ENCODE assay signal across 12 cellular contexts in genomic region chr5:38853753-38854470, GRCh38. TPM values are rescaled to one million over a fixed set of nuclear protein-coding genes. Genes with fewer than 3 reads are reported as not detected.
DNase-seq lines count a peak whose midpoint lies in the region; ATAC-seq and TF ChIP-seq lines count a peak whose summit lies in the region.
"Had no signal": no experiment of that assay in that cellular context is flagged by ENCODE, and none has a peak within 500 bp of the region (broad histone marks: within the 10 kb centered on the region; RNA-seq: fewer than 3 reads in every experiment).

No MANE protein-coding gene starts in this region.

- no peak overlapping the region for H3K4me3 ChIP-seq in HCT116 (replicated peaks in 1 of 2; ENCODE audit: low read depth in 1 of 2, low read length in 2 of 2)
- no peak overlapping the region for H3K4me3 ChIP-seq in kidney epithelial cell (ENCODE audit: low read depth, low read length)

- H3K9me3 ChIP-seq in HCT116 (ENCODE audit: control insufficient read depth in 1 of 2, insufficient read depth in 1 of 2, low read depth in 1 of 2, low read length in 2 of 2), result 0 out of 4 replicates have a peak, but pooled peaks cover 0 to 6% of the 10 kb centered on the region in 2 experiments

- no peak overlapping the region for H2AFZ ChIP-seq in HCT116 (ENCODE audit: low read depth, low read length, poor library complexity, severe bottlenecking)

- no TSS peak for BruUV-seq in HCT116 (replicated peaks; lab: Mats Ljungman, UMichigan)

- H3K27me3 ChIP-seq in HCT116 (ENCODE audit: insufficient read depth, low read length), result no peaks in the 10 kb centered on the region
- H3K27me3 ChIP-seq in kidney epithelial cell (ENCODE audit: control insufficient read depth, insufficient read depth, low read length), result no peaks in the 10 kb centered on the region

- peaks cover 0 to 7% of the 10 kb centered on the region in 2 donors for H3K9me3 Mint-ChIP-seq in effector memory CD8-positive, alpha-beta T cell

- TF ChIP-seq CTCF in HCT116 (IDR thresholded peaks at IDR 0.05 in 2 of 3, conservative IDR thresholded peaks at IDR 0.05 in 1 of 3; ENCODE audit: borderline replicate concordance in 1 of 3, insufficient read depth in 1 of 3, low read depth in 2 of 3, low read length in 2 of 3) (no peak), kidney epithelial cell (IDR thresholded peaks at IDR 0.05; ENCODE audit: insufficient read depth, low read length, poor library complexity, severe bottlenecking) (no peak)

- no peak overlapping the region; the same call in 1 of the 2 replicates for H3K27ac ChIP-seq in HCT116 (ENCODE audit: low read depth, low read length)

- H3K79me2 ChIP-seq in HCT116 (ENCODE audit: insufficient read depth, low read length), result peaks cover 98% of the 10 kb centered on the region

- H3K4me1 Mint-ChIP-seq in effector memory CD8-positive, alpha-beta T cell (ENCODE audit: low read depth in 2 of 2), result no peaks in the 10 kb centered on the region
- H3K4me1 Mint-ChIP-seq: stimulated activated naive CD8-positive, alpha-beta T cell treated with anti-CD3 and anti-CD28 coated beads, Interleukin-15, amount 100 ng/mL, for 72 hours had no signal

- H3K9ac ChIP-seq in HCT116 (ENCODE audit: low read length), result 0 out of 2 replicates have a peak overlapping the region, but pooled peaks have one; percentile 6

- peak; percentile 46 for DNase-seq in 8988T
- DNase-seq in HCT116 (ENCODE audit: low read depth, low spot score), result peak; percentile 51
- peak; percentile 90 for DNase-seq in astrocyte of the hippocampus (ENCODE audit: low read depth, low spot score)
- DNase-seq in kidney epithelial cell (ENCODE audit: low read depth), result peak; percentile 71
- no peak for DNase-seq in RKO (ENCODE audit: low spot score)
- no peak for DNase-seq in effector memory CD8-positive, alpha-beta T cell
- no peak for DNase-seq in occipital lobe (lab: John Stamatoyannopoulos, UW)
- DNase-seq: ACHN; NCI-H2107; stimulated activated CD4-positive, alpha-beta T cell treated with anti-CD3 and anti-CD28 coated beads, Interleukin-4, amount 100 ng/mL, for 24 hours; stimulated activated naive CD8-positive, alpha-beta T cell treated with anti-CD3 and anti-CD28 coated beads, Interleukin-15, amount 100 ng/mL, for 72 hours had no signal

- no peaks in the 10 kb centered on the region for H3K36me3 Mint-ChIP-seq in effector memory CD8-positive, alpha-beta T cell (ENCODE audit: insufficient read depth)

- H3K4me1 ChIP-seq in HCT116 (ENCODE audit: control insufficient read depth in 1 of 2, insufficient read depth in 2 of 2, low read length in 2 of 2), result peaks cover 11 to 22% of the 10 kb centered on the region in 2 experiments; a peak in 3 of 4 replicates

- RAD21 ChIA-PET in HCT116 (lab: Charles Lee; ENCODE audit: low non-redundant PET in 1 of 2, low total read pairs in 2 of 2, uncharacterized antibody in 2 of 2, unreplicated experiment in 2 of 2), result no interaction called here

- intact Hi-C loops in HCT116 (cut with micrococcal nuclease), result no loop called here

- no peaks in the 10 kb centered on the region for H4K20me1 ChIP-seq in HCT116 (ENCODE audit: insufficient read depth)

- TF ChIP-seq POLR2A in HCT116 (IDR thresholded peaks at IDR 0.05; ENCODE audit: borderline replicate concordance, extremely low read depth, insufficient read depth, insufficient read length), result no peak

- POLR2A ChIA-PET in HCT116 (lab: Charles Lee), result no interaction called here

- TF ChIP-seq RAD21 in HCT116 (IDR thresholded peaks at IDR 0.05; ENCODE audit: low read depth), result no peak

- peak; percentile 72 for ATAC-seq in HCT116
- ATAC-seq in GM21825 (IDR thresholded peaks at IDR 0.05; ENCODE audit: unreplicated experiment), result no peak
- no peak for ATAC-seq in effector memory CD8-positive, alpha-beta T cell (replicated peaks)
- ATAC-seq: stimulated activated naive CD8-positive, alpha-beta T cell treated with anti-CD3 and anti-CD28 coated beads, Interleukin-15, amount 100 ng/mL, for 72 hours had no signal

- peaks cover 0 to 19% of the 10 kb centered on the region in 2 experiments; a peak in 2 of 4 replicates for H3K36me3 ChIP-seq in HCT116 (ENCODE audit: control insufficient read depth in 1 of 2, insufficient read depth in 2 of 2, low read length in 2 of 2)
- H3K36me3 ChIP-seq in kidney epithelial cell (ENCODE audit: control insufficient read depth, insufficient read depth, low read length), result no peaks in the 10 kb centered on the region

- H3K27ac Mint-ChIP-seq in effector memory CD8-positive, alpha-beta T cell, result no peak overlapping the region
- H3K27ac Mint-ChIP-seq: stimulated activated naive CD8-positive, alpha-beta T cell treated with anti-CD3 and anti-CD28 coated beads, Interleukin-15, amount 100 ng/mL, for 72 hours had no signal

- no peaks in the 10 kb centered on the region for H3K9me2 ChIP-seq in HCT116 (ENCODE audit: insufficient read depth)

- no peak overlapping the region for H3K4me3 Mint-ChIP-seq in effector memory CD8-positive, alpha-beta T cell
- H3K4me3 Mint-ChIP-seq: stimulated activated naive CD8-positive, alpha-beta T cell treated with anti-CD3 and anti-CD28 coated beads, Interleukin-15, amount 100 ng/mL, for 72 hours had no signal

- CTCF ChIA-PET in HCT116 (lab: Charles Lee), result no interaction called here

- peaks cover 27 to 47% of the 10 kb centered on the region in 2 donors for H3K27me3 Mint-ChIP-seq in effector memory CD8-positive, alpha-beta T cell

- H3K4me2 ChIP-seq in HCT116 (ENCODE audit: low read length), result peak overlapping the region; percentile 43

TF ChIP-seq in HCT116, 20 proteins besides CTCF, POLR2A, EP300 and RAD21 (continues in another document):
- TF ChIP-seq POLR2AphosphoS5 (IDR thresholded peaks at IDR 0.05; ENCODE audit: low read depth, low read length), result no peak
- TF ChIP-seq YY1 (IDR thresholded peaks at IDR 0.05; ENCODE audit: extremely low read depth, insufficient replicate concordance, low read depth, low read length), result no peak
- TF ChIP-seq ATF3 (IDR thresholded peaks at IDR 0.05), result no peak
- TF ChIP-seq CBX3 (IDR thresholded peaks at IDR 0.05; ENCODE audit: low read depth), result peak; percentile 48; the same call in 1 of the 2 replicates
- TF ChIP-seq ZBTB33 (IDR thresholded peaks at IDR 0.05; ENCODE audit: extremely low read depth, insufficient replicate concordance, low read length), result no peak
- TF ChIP-seq EZH2 (IDR thresholded peaks at IDR 0.05), result no peak
- no peak; the same call in none of the 2 replicates for TF ChIP-seq SIN3A (IDR thresholded peaks at IDR 0.05; ENCODE audit: low read depth)
- TF ChIP-seq MAX (IDR thresholded peaks at IDR 0.05), result peak; percentile 61; the same call in 1 of the 2 replicates
- peak; percentile 50 for TF ChIP-seq FOSL1 (IDR thresholded peaks at IDR 0.05; ENCODE audit: low read depth)
- TF ChIP-seq ZNF274 (IDR thresholded peaks at IDR 0.05; ENCODE audit: low read depth, low read length), result no peak
- no peak for TF ChIP-seq EZH2phosphoT487 (IDR thresholded peaks at IDR 0.05; ENCODE audit: borderline replicate concordance)
- TF ChIP-seq EGR1 (IDR thresholded peaks at IDR 0.05; ENCODE audit: low read depth), result no peak
- TF ChIP-seq TCF7L2 (IDR thresholded peaks at IDR 0.05; ENCODE audit: borderline replicate concordance, extremely low read depth, insufficient read depth, insufficient read length), result no peak
- TF ChIP-seq JUND (IDR thresholded peaks at IDR 0.05), result peak; percentile 44
- TF ChIP-seq ZFX (IDR thresholded peaks at IDR 0.05), result no peak
- peak; percentile 48 for TF ChIP-seq SRF (IDR thresholded peaks at IDR 0.05; ENCODE audit: low read depth)

RNA-seq across cellular contexts. Expression of gene OSMR, which starts 8.1 kb away (rescaled TPM):
- total RNA-seq in HCT116 (2021; ENCODE audit: unreplicated experiment), result 46.0 TPM
- 34.3 and 37.5 TPM in 2 replicates for polyA plus RNA-seq in HCT116 (2012)
- total RNA-seq in kidney epithelial cell, result 46.7 and 47.0 TPM in 2 replicates
- total RNA-seq in occipital lobe, result 2.0 TPM

Comparison
In these comparisons a context has a peak if more than half of its experiments do, and no peak if none do; other contexts are left out.
1. DNase-seq: peak in 8988T (single experiment), HCT116 (single experiment), astrocyte of the hippocampus (single experiment) and kidney epithelial cell (single experiment); none in RKO (single experiment), effector memory CD8-positive, alpha-beta T cell (0 of 3) and occipital lobe (single experiment).
2. RNA of gene OSMR, which starts 8.1 kb away (total RNA-seq): 46.7 to 47.0 TPM in kidney epithelial cell and 46.0 TPM in HCT116 (single experiment); 2.0 TPM in occipital lobe (single experiment); every median in the first group is over 10 times any median in the second.